ENCODE assay signal across 34 cellular contexts in genomic region chr17:13104576-13104975, GRCh38.
DNase-seq lines count a peak whose midpoint lies in the region; ATAC-seq and TF ChIP-seq lines count a peak whose summit lies in the region.
"Had no signal": no experiment of that assay in that cellular context is flagged by ENCODE, and none has a peak within 500 bp of the region (broad histone marks: within the 10 kb centered on the region; RNA-seq: fewer than 3 reads in every experiment).

No MANE protein-coding gene starts in this region.

- intact Hi-C loops in MCF 10A (cut with micrococcal nuclease) = no loop called here
- intact Hi-C loops in breast epithelium (cut with DNase I; ENCODE audit: low total_unique reads) = no loop called here
- intact Hi-C loops in PC-3 (cut with micrococcal nuclease) = no loop called here
- intact Hi-C loops in CD4-positive, alpha-beta memory T cell (cut with micrococcal nuclease) = no loop called here

- H3K36me3 ChIP-seq in breast epithelium (no peaks in the 10 kb centered on the region), PC-3 (ENCODE audit: low read depth, low read length) (no peaks in the 10 kb centered on the region), trophoblast cell (ENCODE audit: control insufficient read depth in 1 of 2, insufficient read depth in 2 of 2, low read length in 2 of 2) (no peaks in the 10 kb centered on the region)
- H3K36me3 ChIP-seq in CD4-positive, alpha-beta memory T cell (ENCODE audit: insufficient read depth, low read length) = no peaks in the 10 kb centered on the region
- H3K36me3 ChIP-seq: BE2C; BLaER1; BLaER1 treated with 17β-estradiol and CSF1 and Interleukin-3, amounts not matched to agents 10 nM and 100 nM had no signal

- H3K9me3 Mint-ChIP-seq in MCF 10A (ENCODE audit: unreplicated experiment) = no peaks in the 10 kb centered on the region
- H3K9me3 Mint-ChIP-seq in CD4-positive, alpha-beta memory T cell = peaks cover 0 to 19% (median 8%) of the 10 kb centered on the region in 8 donors

- H4K20me1 ChIP-seq in PC-3 (ENCODE audit: low read length) = no peaks in the 10 kb centered on the region
- H4K20me1 ChIP-seq: BLaER1; BLaER1 treated with 17β-estradiol and CSF1 and Interleukin-3, amounts not matched to agents 10 nM and 100 nM had no signal

- TF ChIP-seq POLR2A in breast epithelium (IDR thresholded peaks at IDR 0.05) = no peak
- TF ChIP-seq POLR2A in erythroblast (IDR thresholded peaks at IDR 0.05; ENCODE audit: low read length) = no peak

- no peak overlapping the region for H3K4ac ChIP-seq in trophoblast cell (ENCODE audit: low read depth, low read length)

- H3K9ac ChIP-seq in PC-3 (ENCODE audit: low read length) (no peak overlapping the region), trophoblast cell (ENCODE audit: low read length) (no peak overlapping the region)
- H3K9ac ChIP-seq: BLaER1; BLaER1 treated with 17β-estradiol and CSF1 and Interleukin-3, amounts not matched to agents 10 nM and 100 nM had no signal

- H3K23ac ChIP-seq in trophoblast cell (ENCODE audit: low read length) = no peak overlapping the region

- H2AFZ ChIP-seq in PC-3 (ENCODE audit: low read length) (no peak overlapping the region), trophoblast cell (ENCODE audit: insufficient read depth, low read length, poor library complexity) (no peak overlapping the region)

- no CpG with 5 or more reads among the region's 3 CpGs for WGBS in trophoblast cell (ENCODE audit: extremely low coverage, insufficient coverage, insufficient read length)

- DNase-seq in MCF 10A (ENCODE audit: unreplicated experiment) (peak; percentile 8), breast epithelium (ENCODE audit: low spot score in 2 of 2) (no peak), PC-3 (peak; percentile 47), islet precursor cell (peak; percentile 43), trophoblast cell (peak; percentile 91 to 93), erythroblast (lab: John Stamatoyannopoulos, UW) (no peak)
- DNase-seq in CD4-positive, alpha-beta memory T cell = no peak
- DNase-seq: 8988T; ACHN; AML-193; BE2C; C1 segment of cervical spinal cord; Caco-2; Calu3; CD4-positive, alpha-beta T cell; CD4-positive, CD25-positive, alpha-beta regulatory T cell; CD8-positive, alpha-beta memory T cell; CD8-positive, alpha-beta T cell; COR-L47; DMS 273 treated with DMSO at 0.1 percent for 48 hours; DMS153; DMS53; DMS79; DMS79 treated with DMSO at 0.1 percent for 48 hours; DND-41; EL had no signal

- no peak overlapping the region for H3K4me3 Mint-ChIP-seq in MCF 10A (ENCODE audit: unreplicated experiment)
- H3K4me3 Mint-ChIP-seq in CD4-positive, alpha-beta memory T cell = no peak overlapping the region
- H3K4me3 Mint-ChIP-seq: B cell; CD14-positive monocyte; CD4-positive, alpha-beta T cell; CD8-positive, alpha-beta memory T cell; CD8-positive, alpha-beta T cell had no signal

- H2BK120ac ChIP-seq in trophoblast cell (ENCODE audit: insufficient read depth, low read length, poor library complexity) = no peak overlapping the region

- no peak overlapping the region for H4K12ac ChIP-seq in trophoblast cell (ENCODE audit: low read depth, low read length)

- no peak overlapping the region for H4K8ac ChIP-seq in trophoblast cell (ENCODE audit: low read depth, low read length)

- no peak overlapping the region for H2BK12ac ChIP-seq in trophoblast cell (ENCODE audit: low read length)

- no peaks in the 10 kb centered on the region for H3K27me3 ChIP-seq in breast epithelium
- H3K27me3 ChIP-seq in PC-3 (ENCODE audit: low read length) = peaks cover 26% of the 10 kb centered on the region
- H3K27me3 ChIP-seq in trophoblast cell (ENCODE audit: insufficient read depth, low read length) = no peaks in the 10 kb centered on the region
- H3K27me3 ChIP-seq in CD4-positive, alpha-beta memory T cell (ENCODE audit: insufficient read depth, low read length) = no peaks in the 10 kb centered on the region
- H3K27me3 ChIP-seq: BE2C; BLaER1; BLaER1 treated with 17β-estradiol and CSF1 and Interleukin-3, amounts not matched to agents 10 nM and 100 nM had no signal

- H4K91ac ChIP-seq in trophoblast cell (ENCODE audit: low read depth, low read length) = no peak overlapping the region

- H3K4me1 ChIP-seq in breast epithelium (no peaks in the 10 kb centered on the region), PC-3 (ENCODE audit: insufficient read depth, low read length) (0 out of 2 replicates have a peak, but pooled peaks cover 5% of the 10 kb centered on the region), trophoblast cell (ENCODE audit: control insufficient read depth in 1 of 2, insufficient read depth in 2 of 2, low read length in 2 of 2) (no peaks in the 10 kb centered on the region)
- no peaks in the 10 kb centered on the region for H3K4me1 ChIP-seq in CD4-positive, alpha-beta memory T cell (ENCODE audit: insufficient read depth, low read length)
- H3K4me1 ChIP-seq: A549, BE2C, Caco-2 had no signal

- H3K36me3 Mint-ChIP-seq in MCF 10A (ENCODE audit: insufficient read depth, unreplicated experiment) = no peaks in the 10 kb centered on the region
- H3K36me3 Mint-ChIP-seq in CD4-positive, alpha-beta memory T cell = no peaks in the 10 kb centered on the region
- H3K36me3 Mint-ChIP-seq: CD14-positive monocyte; CD4-positive, CD25-positive, alpha-beta regulatory T cell; CD8-positive, alpha-beta T cell had no signal

- H3K4me1 Mint-ChIP-seq in MCF 10A (ENCODE audit: insufficient read depth, unreplicated experiment) = peaks cover 12% of the 10 kb centered on the region
- no peaks in the 10 kb centered on the region for H3K4me1 Mint-ChIP-seq in CD4-positive, alpha-beta memory T cell
- H3K4me1 Mint-ChIP-seq: B cell; CD14-positive monocyte; CD4-positive, CD25-positive, alpha-beta regulatory T cell; CD8-positive, alpha-beta memory T cell had no signal

- no peak overlapping the region for H3K18ac ChIP-seq in trophoblast cell (ENCODE audit: low read length)

- POLR2A ChIA-PET in MCF 10A (lab: Yijun Ruan, JAX) = no interaction called here
- POLR2A ChIA-PET in PC-3 (lab: Charles Lee; ENCODE audit: unreplicated experiment) = no interaction called here
- POLR2A ChIA-PET in CD4-positive, alpha-beta memory T cell (lab: Charles Lee; ENCODE audit: partially characterized antibody) = no interaction called here

- BruUV-seq in MCF 10A (replicated peaks; lab: Mats Ljungman, UMichigan) (no TSS peak), PC-3 (replicated peaks; lab: Mats Ljungman, UMichigan) (no TSS peak)

- H3K9me2 ChIP-seq in PC-3 (replicated peaks; ENCODE audit: low read length) = no peaks in the 10 kb centered on the region

- no peaks in the 10 kb centered on the region for H3K27me3 Mint-ChIP-seq in MCF 10A (ENCODE audit: insufficient read depth, unreplicated experiment)
- H3K27me3 Mint-ChIP-seq in CD4-positive, alpha-beta memory T cell = no peaks in the 10 kb centered on the region
- H3K27me3 Mint-ChIP-seq: B cell; CD4-positive, alpha-beta T cell; CD4-positive, CD25-positive, alpha-beta regulatory T cell had no signal

- H3K9me3 ChIP-seq in breast epithelium (no peaks in the 10 kb centered on the region), PC-3 (ENCODE audit: low read length) (no peaks in the 10 kb centered on the region), trophoblast cell (ENCODE audit: insufficient read depth, low read depth, low read length) (no peaks in the 10 kb centered on the region)
- no peaks in the 10 kb centered on the region for H3K9me3 ChIP-seq in CD4-positive, alpha-beta memory T cell (ENCODE audit: control insufficient read depth in 1 of 2, low read length in 2 of 2)
- H3K9me3 ChIP-seq: A549, BE2C, Caco-2 had no signal

- no peaks in the 10 kb centered on the region for H3K79me2 ChIP-seq in PC-3 (ENCODE audit: low read length)
- H3K79me2 ChIP-seq in trophoblast cell (ENCODE audit: control insufficient read depth, insufficient read depth, low read length, poor library complexity) = no peaks in the 10 kb centered on the region

- H3K4me3 ChIP-seq in breast epithelium = no peak overlapping the region
- H3K4me3 ChIP-seq in PC-3 (ENCODE audit: low read length) = no peak overlapping the region
- H3K4me3 ChIP-seq in trophoblast cell (ENCODE audit: low read depth, low read length) = no peak overlapping the region
- no peak overlapping the region for H3K4me3 ChIP-seq in CD4-positive, alpha-beta memory T cell (ENCODE audit: low read length in 2 of 2)
- H3K4me3 ChIP-seq: A549; BLaER1; BLaER1 treated with 17β-estradiol and CSF1 and Interleukin-3, amounts not matched to agents 10 nM and 100 nM had no signal

- no peak for ATAC-seq in PC-3
- no peak for ATAC-seq in HG03378 (IDR thresholded peaks at IDR 0.05; ENCODE audit: unreplicated experiment)
- ATAC-seq: A549; CD8-positive, alpha-beta T cell had no signal

- no peak overlapping the region for H2AK5ac ChIP-seq in trophoblast cell (ENCODE audit: low read length)

- TF ChIP-seq CTCF in MCF 10A (IDR thresholded peaks at IDR 0.05; ENCODE audit: unreplicated experiment) = no peak
- TF ChIP-seq CTCF in breast epithelium (IDR thresholded peaks at IDR 0.05) = no peak
- TF ChIP-seq CTCF in PC-3 (conservative IDR thresholded peaks at IDR 0.05; ENCODE audit: low read depth, low read length) = no peak

- H2BK5ac ChIP-seq in trophoblast cell (ENCODE audit: low read depth, low read length, poor library complexity) = no peak overlapping the region

- H3K27ac ChIP-seq in breast epithelium (no peak overlapping the region), PC-3 (ENCODE audit: low read length) (peak overlapping the region; percentile 46), trophoblast cell (ENCODE audit: low read depth, low read length) (no peak overlapping the region)
- no peak overlapping the region for H3K27ac ChIP-seq in CD4-positive, alpha-beta memory T cell (ENCODE audit: low read depth, low read length)
- H3K27ac ChIP-seq: 22Rv1; A549; BLaER1; BLaER1 treated with 17β-estradiol and CSF1 and Interleukin-3, amounts not matched to agents 10 nM and 100 nM; C4-2B had no signal

- H3K14ac ChIP-seq in trophoblast cell (ENCODE audit: low read length) = no peak overlapping the region

- CTCF ChIA-PET in MCF 10A (lab: Yijun Ruan, JAX) (interaction anchor here (0.6 to 2.0 kb wide), 3 partner anchors 8 to 23 kb away, joined by 3 to 10 read pairs (median 4); no protein-coding TSS in a partner anchor), PC-3 (lab: Charles Lee) (no interaction called here)
- CTCF ChIA-PET in CD4-positive, alpha-beta memory T cell (lab: Charles Lee; ENCODE audit: partially characterized antibody) = no interaction called here

- H3K4me2 ChIP-seq in PC-3 (ENCODE audit: low read length) (no peak overlapping the region), trophoblast cell (ENCODE audit: low read length) (no peak overlapping the region)
- H3K4me2 ChIP-seq: A549; BLaER1; BLaER1 treated with 17β-estradiol and CSF1 and Interleukin-3, amounts not matched to agents 10 nM and 100 nM had no signal

- H3K27ac Mint-ChIP-seq in MCF 10A (ENCODE audit: low read depth, unreplicated experiment) = no peak overlapping the region
- H3K27ac Mint-ChIP-seq in CD4-positive, alpha-beta memory T cell = no peak overlapping the region
- H3K27ac Mint-ChIP-seq: B cell; CD14-positive monocyte; CD4-positive, alpha-beta T cell; CD4-positive, CD25-positive, alpha-beta regulatory T cell; CD8-positive, alpha-beta memory T cell; CD8-positive, alpha-beta T cell had no signal

- no peaks in the 10 kb centered on the region for H3K79me1 ChIP-seq in trophoblast cell (ENCODE audit: low read length)

- H3F3A ChIP-seq in PC-3 (ENCODE audit: low read length, unreplicated experiment) = no peaks in the 10 kb centered on the region

Comparison
In these comparisons a context has a peak if more than half of its experiments do, and no peak if none do; other contexts are left out.
1. DNase-seq: peak in MCF 10A (single experiment), PC-3 (single experiment), islet precursor cell (single experiment) and trophoblast cell (2 of 2); none in breast epithelium (0 of 2), CD4-positive, alpha-beta memory T cell (0 of 5) and erythroblast (0 of 2).